8 cellular contexts compared by ENCODE assay signal in genomic region chr6:105221219-105221618, GRCh38. TPM values are rescaled to one million over a fixed set of nuclear protein-coding genes. Genes with fewer than 3 reads are reported as not detected.
"Had no signal": no experiment of that assay in that cellular context is flagged by ENCODE, and none has a peak within 500 bp of the region (broad histone marks: within the 10 kb centered on the region; RNA-seq: fewer than 3 reads in every experiment).

No MANE protein-coding gene starts in this region.

RNA-seq across cellular contexts. Expression of gene POPDC3, which starts 41.4 kb away (rescaled TPM):
- total RNA-seq: kidney; left colon; liver; naive thymus-derived CD8-positive, alpha-beta T cell; spleen; suprapubic skin; thoracic aorta had no signal
- polyA plus RNA-seq: immature natural killer cell; liver; naive thymus-derived CD8-positive, alpha-beta T cell had no signal
